In genomic region chr20:51093240-51093763, GRCh38 we compare ENCODE assay signal across 15 cellular contexts.
"Had no signal": no experiment of that assay in that cellular context is flagged by ENCODE, and none has a peak within 500 bp of the region (broad histone marks: within the 10 kb centered on the region; RNA-seq: fewer than 3 reads in every experiment).

No MANE protein-coding gene starts in this region.

- ATAC-seq: activated CD8-positive, alpha-beta T cell treated with anti-CD3 and anti-CD28 coated beads, Interleukin-2, amount 10 ng/mL, durations not matched to agents 7 days and 5 days; left lobe of liver; natural killer cell treated with Interleukin-12 subunit alpha and Interleukin-12 subunit beta and Interleukin-15 and Interleukin-18, amount 100 ng/mL, for 72 hours had no signal

- DNase-seq: activated CD4-positive, alpha-beta T cell treated with anti-CD3 and anti-CD28 coated beads for 4 hours; activated CD8-positive, alpha-beta memory T cell treated with anti-CD3 and anti-CD28 coated beads, Interleukin-2, amount 50 U/mL, for 48 hours; activated CD8-positive, alpha-beta T cell treated with anti-CD3 and anti-CD28 coated beads, Interleukin-2, amount 10 ng/mL, durations not matched to agents 7 days and 5 days; activated naive CD4-positive, alpha-beta T cell treated with anti-CD3 and anti-CD28 coated beads, Interleukin-2, amount 10 ng/mL, durations not matched to agents 7 days and 5 days; foreskin melanocyte; head of caudate nucleus; stimulated activated CD4-positive, alpha-beta T cell treated with anti-CD3 and anti-CD28 coated beads, Interleukin-12 subunit alpha, Interleukin-12 subunit beta, amount 100 ng/mL, for 4 hours; stimulated activated naive CD4-positive, alpha-beta T cell; substantia nigra; T1000; transverse colon had no signal

- H3K36me3 ChIP-seq: cardiac muscle cell, transverse colon had no signal

- H3K9me3 ChIP-seq: transverse colon had no signal

- H3K4me3 ChIP-seq: cardiac muscle cell, transverse colon had no signal

- H3K27me3 ChIP-seq: cardiac muscle cell had no signal

- H3K9me3 Mint-ChIP-seq: activated naive CD4-positive, alpha-beta T cell treated with anti-CD3 and anti-CD28 coated beads, Interleukin-2, amount 10 ng/mL, durations not matched to agents 7 days and 5 days; natural killer cell treated with Interleukin-12 subunit alpha and Interleukin-12 subunit beta and Interleukin-15 and Interleukin-18, amount 100 ng/mL, for 72 hours had no signal

- H3K27ac ChIP-seq: transverse colon, VCaP had no signal

- H3K4me3 Mint-ChIP-seq: activated CD8-positive, alpha-beta T cell treated with anti-CD3 and anti-CD28 coated beads, Interleukin-2, amount 10 ng/mL, durations not matched to agents 7 days and 5 days; activated naive CD4-positive, alpha-beta T cell treated with anti-CD3 and anti-CD28 coated beads, Interleukin-2, amount 10 ng/mL, durations not matched to agents 7 days and 5 days had no signal

- H3K27ac Mint-ChIP-seq: activated CD8-positive, alpha-beta T cell treated with anti-CD3 and anti-CD28 coated beads, Interleukin-2, amount 10 ng/mL, durations not matched to agents 7 days and 5 days; activated naive CD4-positive, alpha-beta T cell treated with anti-CD3 and anti-CD28 coated beads, Interleukin-2, amount 10 ng/mL, durations not matched to agents 7 days and 5 days; natural killer cell treated with Interleukin-12 subunit alpha and Interleukin-12 subunit beta and Interleukin-15 and Interleukin-18, amount 100 ng/mL, for 72 hours had no signal
